Comparison of ENCODE assay signal across 10 cellular contexts in genomic region chr4:40200881-40201797, GRCh38.
DNase-seq lines count a peak whose midpoint lies in the region; ATAC-seq lines count a peak whose summit lies in the region.
"Had no signal": no experiment of that assay in that cellular context is flagged by ENCODE, and none has a peak within 500 bp of the region (broad histone marks: within the 10 kb centered on the region; RNA-seq: fewer than 3 reads in every experiment).

No MANE protein-coding gene starts in this region.

- no peak overlapping the region for H3K4me3 ChIP-seq in adipocyte (ENCODE audit: low read length)

- H3K9ac ChIP-seq in adipocyte (ENCODE audit: low read length): no peak overlapping the region

- peak overlapping the region; percentile 98 for H3K27ac Mint-ChIP-seq in stimulated activated naive B cell treated with anti-CD40 and anti-IgM and Interleukin-4, amounts not matched to agents 10 μg/mL and 1 μg/mL and 100 μg/mL, for 72 hours

- peaks cover 26 to 38% of the 10 kb centered on the region in 2 donors for H3K36me3 Mint-ChIP-seq in stimulated activated naive B cell treated with anti-CD40 and anti-IgM and Interleukin-4, amounts not matched to agents 10 μg/mL and 1 μg/mL and 100 μg/mL, for 72 hours

- no peaks in the 10 kb centered on the region for H3K9me3 ChIP-seq in adipocyte (ENCODE audit: control insufficient read depth, low read length)

- H3K27me3 ChIP-seq in adipocyte (replicated peaks; ENCODE audit: control insufficient read depth, insufficient read depth, low read length): no peaks in the 10 kb centered on the region

- H3K4me3 Mint-ChIP-seq in stimulated activated naive B cell treated with anti-CD40 and anti-IgM and Interleukin-4, amounts not matched to agents 10 μg/mL and 1 μg/mL and 100 μg/mL, for 72 hours: peak overlapping the region; percentile 94 to 95

- H3K27me3 Mint-ChIP-seq in stimulated activated naive B cell treated with anti-CD40 and anti-IgM and Interleukin-4, amounts not matched to agents 10 μg/mL and 1 μg/mL and 100 μg/mL, for 72 hours: no peaks in the 10 kb centered on the region

- H3K36me3 ChIP-seq in adipocyte (ENCODE audit: control insufficient read depth, insufficient read depth, low read length, severe bottlenecking): no peaks in the 10 kb centered on the region

- no peaks in the 10 kb centered on the region for H3K9me3 Mint-ChIP-seq in stimulated activated naive B cell treated with anti-CD40 and anti-IgM and Interleukin-4, amounts not matched to agents 10 μg/mL and 1 μg/mL and 100 μg/mL, for 72 hours
- H3K9me3 Mint-ChIP-seq: H9 had no signal

- peaks cover 47 to 80% of the 10 kb centered on the region in 2 donors for H3K4me1 Mint-ChIP-seq in stimulated activated naive B cell treated with anti-CD40 and anti-IgM and Interleukin-4, amounts not matched to agents 10 μg/mL and 1 μg/mL and 100 μg/mL, for 72 hours

- ATAC-seq in stimulated activated naive B cell treated with anti-CD40 and anti-IgM and Interleukin-4, amounts not matched to agents 10 μg/mL and 1 μg/mL and 100 μg/mL, for 72 hours (replicated peaks): peak; percentile 22 to 27
- no peak for ATAC-seq in GM19324 (IDR thresholded peaks at IDR 0.05; ENCODE audit: low FRiP score, unreplicated experiment)
- no peak for ATAC-seq in GM19467 (IDR thresholded peaks at IDR 0.05; ENCODE audit: unreplicated experiment)

- peaks cover 4% of the 10 kb centered on the region for H3K4me1 ChIP-seq in adipocyte (ENCODE audit: control insufficient read depth, insufficient read depth, low read length)

- DNase-seq in NCI-H146 (lab: John Stamatoyannopoulos, UW): peak; percentile 27
- DNase-seq in NCI-H146 treated with DMSO at 0.1 percent for 48 hours (lab: John Stamatoyannopoulos, UW; ENCODE audit: unreplicated experiment): no peak
- DNase-seq in NCI-H526 treated with DMSO at 0.1 percent for 48 hours (lab: John Stamatoyannopoulos, UW): peak; percentile 12
- peak; percentile 11 for DNase-seq in adipocyte (ENCODE audit: low read depth)
- DNase-seq in stimulated activated naive B cell treated with anti-CD40 and anti-IgM and Interleukin-4, amounts not matched to agents 10 μg/mL and 1 μg/mL and 100 μg/mL, for 72 hours: no peak
- DNase-seq in NCI-H446 treated with DMSO at 0.1 percent for 48 hours (lab: John Stamatoyannopoulos, UW): no peak
- DNase-seq: H9, NCI-H446 had no signal

Comparison
In these comparisons a context has a peak if more than half of its experiments do, and no peak if none do; other contexts are left out.
1. DNase-seq: peak in NCI-H146 (single experiment), NCI-H526 treated with DMSO at 0.1 percent for 48 hours (single experiment) and adipocyte (single experiment); none in NCI-H146 treated with DMSO at 0.1 percent for 48 hours (single experiment), stimulated activated naive B cell treated with anti-CD40 and anti-IgM and Interleukin-4, amounts not matched to agents 10 μg/mL and 1 μg/mL and 100 μg/mL, for 72 hours (single experiment) and NCI-H446 treated with DMSO at 0.1 percent for 48 hours (single experiment).
2. ATAC-seq: peak in stimulated activated naive B cell treated with anti-CD40 and anti-IgM and Interleukin-4, amounts not matched to agents 10 μg/mL and 1 μg/mL and 100 μg/mL, for 72 hours (2 of 2); none in GM19324 (single experiment) and GM19467 (single experiment).